Comparison of ENCODE assay signal across 11 cellular contexts in genomic region chr9:107486674-107487520, GRCh38. TPM values are rescaled to one million over a fixed set of nuclear protein-coding genes. Genes with fewer than 3 reads are reported as not detected.
A peak's percentile ranks its signal among the peaks of the same experiment; 100 is the strongest.
DNase-seq lines count a peak whose midpoint lies in the region; ATAC-seq and TF ChIP-seq lines count a peak whose summit lies in the region.
"Had no signal": no experiment of that assay in that cellular context is flagged by ENCODE, and none has a peak within 500 bp of the region (broad histone marks: within the 10 kb centered on the region; RNA-seq: fewer than 3 reads in every experiment).

No MANE protein-coding gene starts in this region.

- peak overlapping the region; percentile 36 for H3K27ac Mint-ChIP-seq in chondrocyte (ENCODE audit: unreplicated experiment)
- H3K27ac Mint-ChIP-seq: activated naive CD8-positive, alpha-beta T cell treated with anti-CD3 and anti-CD28 coated beads, Interleukin-2, amount 10 ng/mL, durations not matched to agents 7 days and 5 days; T-helper 2 cell treated with Interferon-gamma antibody and Interleukin-4, amounts not matched to agents 5 μg/mL and 100 μg/mL, for 36 hours had no signal

- H3K27me3 Mint-ChIP-seq in chondrocyte (ENCODE audit: low read depth): no peaks in the 10 kb centered on the region

- ATAC-seq in left lobe of liver: no peak
- no peak for ATAC-seq in HG02763 (IDR thresholded peaks at IDR 0.05; ENCODE audit: unreplicated experiment)

- no peaks in the 10 kb centered on the region for H3K9me3 Mint-ChIP-seq in chondrocyte (ENCODE audit: low read depth)
- H3K9me3 Mint-ChIP-seq: activated naive CD8-positive, alpha-beta T cell treated with anti-CD3 and anti-CD28 coated beads, Interleukin-2, amount 10 ng/mL, durations not matched to agents 7 days and 5 days; T-helper 2 cell treated with Interferon-gamma antibody and Interleukin-4, amounts not matched to agents 5 μg/mL and 100 μg/mL, for 36 hours had no signal

- H3K4me3 Mint-ChIP-seq in chondrocyte (ENCODE audit: unreplicated experiment): peak overlapping the region; percentile 93
- H3K4me3 Mint-ChIP-seq: activated naive CD8-positive, alpha-beta T cell treated with anti-CD3 and anti-CD28 coated beads, Interleukin-2, amount 10 ng/mL, durations not matched to agents 7 days and 5 days had no signal

- H3K27ac ChIP-seq in HUES64 (ENCODE audit: low read depth, low read length) (no peak overlapping the region), stomach smooth muscle (ENCODE audit: low read length) (peak overlapping the region; percentile 18)

- peaks cover 7% of the 10 kb centered on the region for H3K36me3 Mint-ChIP-seq in chondrocyte (ENCODE audit: low read depth)
- H3K36me3 Mint-ChIP-seq: activated naive CD8-positive, alpha-beta T cell treated with anti-CD3 and anti-CD28 coated beads, Interleukin-2, amount 10 ng/mL, durations not matched to agents 7 days and 5 days had no signal

- peaks cover 46% of the 10 kb centered on the region for H3K4me1 Mint-ChIP-seq in chondrocyte (ENCODE audit: low read depth)

- H3K4me3 ChIP-seq in HUES64 (ENCODE audit: low read length) (peak overlapping the region; percentile 57), stomach smooth muscle (ENCODE audit: low read length in 2 of 2) (peak overlapping the region; percentile 87 to 88)

- DNase-seq in chondrocyte (ENCODE audit: low spot score) (no peak), left lobe of liver (ENCODE audit: low spot score) (peak; percentile 44), NCI-H1694 treated with DMSO at 0.1 percent for 48 hours (lab: John Stamatoyannopoulos, UW) (no peak), Ammon's horn (ENCODE audit: low spot score) (no peak), NCI-H128 (lab: John Stamatoyannopoulos, UW; ENCODE audit: unreplicated experiment) (no peak)
- DNase-seq: NCI-H1436 treated with DMSO at 0.1 percent for 48 hours had no signal

- H3K9ac ChIP-seq in HUES64 (ENCODE audit: low read depth, low read length) (no peak overlapping the region), stomach smooth muscle (ENCODE audit: low read length in 2 of 2) (peak overlapping the region; percentile 28 to 47)

- H3K36me3 ChIP-seq in HUES64 (ENCODE audit: insufficient read depth, low read length) (peaks cover 7% of the 10 kb centered on the region; the same call in 1 of the 2 replicates), stomach smooth muscle (ENCODE audit: control insufficient read depth in 2 of 2, insufficient read depth in 2 of 2, low read length in 2 of 2) (peaks cover 5 to 9% of the 10 kb centered on the region in 2 donors)

- peaks cover 56% of the 10 kb centered on the region for H3K27me3 ChIP-seq in HUES64 (ENCODE audit: insufficient read depth, low read length)
- no peaks in the 10 kb centered on the region for H3K27me3 ChIP-seq in stomach smooth muscle (ENCODE audit: control insufficient read depth in 1 of 2, insufficient read depth in 2 of 2, low read length in 2 of 2)

- 68% methylated on average over 31 of the region's 31 CpGs for WGBS in HUES64

- H3K4me1 ChIP-seq in HUES64 (ENCODE audit: insufficient read depth, low read length) (peaks cover 9% of the 10 kb centered on the region), stomach smooth muscle (ENCODE audit: control insufficient read depth, insufficient read depth, low read length) (peaks cover 33% of the 10 kb centered on the region)

- H3K9me3 ChIP-seq in HUES64 (ENCODE audit: insufficient read depth, low read depth, low read length): no peaks in the 10 kb centered on the region
- H3K9me3 ChIP-seq in stomach smooth muscle (ENCODE audit: control insufficient read depth in 2 of 2, low read length in 2 of 2): no peaks in the 10 kb centered on the region

- no peak for TF ChIP-seq CTCF in chondrocyte (IDR thresholded peaks at IDR 0.05)

RNA-seq across cellular contexts. Expression of gene KLF4, which starts 2.7 kb away (rescaled TPM):
- polyA plus RNA-seq in HUES64 (2013, experiment 1 of 2): 1.5 TPM
- 1.7 TPM for polyA plus RNA-seq in HUES64 (2013, experiment 2 of 2)
- total RNA-seq in chondrocyte: 22.3 to 36.0 TPM (median 35.1 TPM) in 3 replicates
- 2.9 TPM for total RNA-seq in left lobe of liver
